In the genomic region with DNA sequence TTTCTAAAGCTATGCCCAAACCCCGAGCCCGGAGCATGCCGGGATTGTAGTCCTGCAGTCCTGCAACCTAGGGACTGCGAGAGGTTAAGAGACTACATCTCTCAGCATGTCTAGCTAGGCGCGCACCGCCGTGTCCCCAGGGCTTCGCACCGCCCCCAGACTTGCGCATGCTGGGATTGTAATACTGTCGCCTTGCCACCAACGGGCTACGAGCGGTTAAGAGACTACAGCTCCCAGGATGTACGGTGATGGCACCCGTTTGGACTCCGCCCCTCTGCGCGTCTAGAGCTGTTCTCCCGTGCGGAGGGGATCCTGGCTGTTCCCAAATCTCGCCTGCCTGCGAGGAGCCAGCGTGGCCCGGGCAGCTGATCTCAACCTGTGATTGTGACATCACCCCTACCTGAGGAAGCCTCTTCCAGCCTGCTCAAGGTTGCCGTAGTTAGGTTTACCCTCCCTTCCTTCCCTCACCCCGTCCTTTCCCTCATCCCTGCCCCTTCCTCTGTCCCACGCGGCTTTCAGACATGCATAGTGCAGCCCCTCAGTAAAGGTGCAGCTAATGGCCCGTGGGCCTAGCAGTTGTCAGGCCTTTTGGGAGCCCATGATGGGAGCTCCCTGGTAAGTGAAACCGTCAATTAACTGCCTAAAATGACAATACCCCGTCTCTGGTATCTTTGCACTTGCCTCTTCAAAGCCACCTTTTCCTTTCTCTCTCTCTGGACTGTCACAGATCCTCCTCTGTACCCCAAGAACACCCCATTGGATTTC, we compare ENCODE assay signal across 8 cellular contexts. TPM values are rescaled to one million over a fixed set of nuclear protein-coding genes. Genes with fewer than 3 reads are reported as not detected.
A peak's percentile ranks its signal among the peaks of the same experiment; 100 is the strongest.
DNase-seq lines count a peak whose midpoint lies in the region; ATAC-seq, FAIRE-seq and TF ChIP-seq lines count a peak whose summit lies in the region.

No MANE protein-coding gene starts in this region.

- no peaks in the 10 kb centered on the region for H3K79me2 ChIP-seq in OCI-LY1 (ENCODE audit: insufficient read depth, low read length)

- CTCF ChIA-PET in CD4-positive, alpha-beta memory T cell (lab: Charles Lee; ENCODE audit: partially characterized antibody), result interaction anchor here (1.0 to 3.4 kb wide), 4 partner anchors 10 to 382 kb away, joined by 3 to 12 read pairs (median 5); partner anchors contain the start of gene ZNF107

- no peaks in the 10 kb centered on the region for H3K27me3 Mint-ChIP-seq in CD4-positive, alpha-beta memory T cell

- H3K4me3 ChIP-seq in CD4-positive, alpha-beta memory T cell (ENCODE audit: low read length in 2 of 2), result peak overlapping the region; percentile 95 to 97
- H3K4me3 ChIP-seq in OCI-LY1 (ENCODE audit: low read depth, low read length, poor library complexity, severe bottlenecking) (peak overlapping the region; percentile 93), pancreas (peak overlapping the region; percentile 31 to 62 (median 46)), thyroid gland (replicated peaks in 1 of 3) (peak overlapping the region in 2 of 3 donors; percentile 35 to 38)

- peak overlapping the region; percentile 63 for H2AFZ ChIP-seq in OCI-LY1 (ENCODE audit: low read length)

- H3K27ac Mint-ChIP-seq in CD4-positive, alpha-beta memory T cell, result peak overlapping the region; percentile 94 to 99 (median 97)

- peak; percentile 91 to 97 (median 94) for DNase-seq in CD4-positive, alpha-beta memory T cell
- peak; percentile 88 to 89 for DNase-seq in activated T-helper 1 cell treated with anti-CD3 and anti-CD28 coated beads, Interleukin-2, amount 50 U/mL, for 16 hours (ENCODE audit: low read depth in 1 of 2, low spot score in 1 of 2)
- DNase-seq in fibroblast of peridontal ligament (ENCODE audit: extremely low read depth), result peak; percentile 81
- peak; percentile 89 to 96 (median 95) for DNase-seq in pancreas
- DNase-seq in thyroid gland, result peak; percentile 97

- peaks cover 10 to 29% (median 16%) of the 10 kb centered on the region in 4 donors for H3K4me1 Mint-ChIP-seq in CD4-positive, alpha-beta memory T cell

- TF ChIP-seq CTCF in OCI-LY1 (IDR thresholded peaks at IDR 0.05; ENCODE audit: low read length) (no peak), pancreas (IDR thresholded peaks at IDR 0.05) (peak in 1 of 4 donors; percentile 6), thyroid gland (IDR thresholded peaks at IDR 0.05) (peak in 3 of 6 experiments; percentile 36 to 49 (median 46))

- peak overlapping the region; percentile 92 for H3K4me2 ChIP-seq in OCI-LY1 (ENCODE audit: low read length)

- intact Hi-C loops in CD4-positive, alpha-beta memory T cell (cut with micrococcal nuclease), result loop anchor here (1.0 to 10.0 kb wide), 7 partner anchors 256 to 1667 kb away; partner anchors contain the start of genes ERV3-1, ZNF107, ZNF138 and ZNF273
- intact Hi-C loops in pancreas (cut with DNase I) (no loop called here), thyroid gland (cut with DNase I) (no loop called here)

- 2% methylated on average over 33 of the region's 33 CpGs for WGBS in pancreas, 2 donors
- WGBS in thyroid gland, 2 donors, result 5 to 7% methylated on average over 15 to 27 of the region's 33 CpGs

- no peak for FAIRE-seq in pancreas (lab: Jason Lieb, UNC)

- TF ChIP-seq POLR2A in thyroid gland (IDR thresholded peaks at IDR 0.05), result peak in 1 of 2 donors; percentile 73

- H3K36me3 ChIP-seq in CD4-positive, alpha-beta memory T cell (ENCODE audit: insufficient read depth, low read length), result no peaks in the 10 kb centered on the region
- H3K36me3 ChIP-seq in OCI-LY1 (ENCODE audit: insufficient read depth, low read length) (peaks cover 10% of the 10 kb centered on the region), pancreas (no peaks in the 10 kb centered on the region), thyroid gland (no peaks in the 10 kb centered on the region)

- no peaks in the 10 kb centered on the region for H3F3A ChIP-seq in OCI-LY1 (ENCODE audit: insufficient read depth, low read length)

- peaks cover 0 to 6% of the 10 kb centered on the region in 2 donors for H3K36me3 Mint-ChIP-seq in CD4-positive, alpha-beta memory T cell

- H3K9ac ChIP-seq in OCI-LY1 (ENCODE audit: low read length), result peak overlapping the region; percentile 93

- H4K20me1 ChIP-seq in OCI-LY1 (ENCODE audit: insufficient read depth, low read length), result no peaks in the 10 kb centered on the region

- peak overlapping the region; percentile 71 for H3K27ac ChIP-seq in CD4-positive, alpha-beta memory T cell (ENCODE audit: low read depth, low read length)
- H3K27ac ChIP-seq in OCI-LY1 (ENCODE audit: low read depth, low read length, poor library complexity, severe bottlenecking), result peak overlapping the region; percentile 84
- H3K27ac ChIP-seq in pancreas, result peak overlapping the region; percentile 24 to 81 (median 67)
- peak overlapping the region; percentile 89 to 91 (median 90) for H3K27ac ChIP-seq in thyroid gland

- H3K4me3 Mint-ChIP-seq in CD4-positive, alpha-beta memory T cell, result peak overlapping the region; percentile 92 to 100 (median 96)

- ATAC-seq in GM19351 (IDR thresholded peaks at IDR 0.05; ENCODE audit: unreplicated experiment) (peak; percentile 96), HG03565 (IDR thresholded peaks at IDR 0.05; ENCODE audit: unreplicated experiment) (peak; percentile 98), pancreas (peak; percentile 96 to 98 (median 97))

- peaks cover 0 to 3% (median 0%) of the 10 kb centered on the region in 8 donors for H3K9me3 Mint-ChIP-seq in CD4-positive, alpha-beta memory T cell

- POLR2A ChIA-PET in CD4-positive, alpha-beta memory T cell (lab: Charles Lee; ENCODE audit: partially characterized antibody), result interaction anchor here (0.5 to 1.7 kb wide), 14 partner anchors 8 to 730 kb away, joined by 3 to 24 read pairs (median 6); partner anchors contain the start of genes ERV3-1, ZNF107, ZNF138 and ZNF273

- no peaks in the 10 kb centered on the region for H3K27me3 ChIP-seq in CD4-positive, alpha-beta memory T cell (ENCODE audit: insufficient read depth, low read length)
- no peaks in the 10 kb centered on the region for H3K27me3 ChIP-seq in OCI-LY1 (ENCODE audit: insufficient read depth, low read length)
- H3K27me3 ChIP-seq in pancreas, result no peaks in the 10 kb centered on the region
- H3K27me3 ChIP-seq in thyroid gland, result no peaks in the 10 kb centered on the region

- H3K4me1 ChIP-seq in CD4-positive, alpha-beta memory T cell (ENCODE audit: insufficient read depth, low read length), result peaks cover 13% of the 10 kb centered on the region
- H3K4me1 ChIP-seq in OCI-LY1 (ENCODE audit: insufficient read depth, low read length, severe bottlenecking) (peaks cover 42% of the 10 kb centered on the region), pancreas (no peaks in the 10 kb centered on the region), thyroid gland (peaks cover 0 to 10% of the 10 kb centered on the region in 2 donors)

- H3K9me2 ChIP-seq in OCI-LY1 (ENCODE audit: low read depth, low read length), result no peaks in the 10 kb centered on the region

- no peaks in the 10 kb centered on the region for H3K9me3 ChIP-seq in CD4-positive, alpha-beta memory T cell (ENCODE audit: control insufficient read depth in 1 of 2, low read length in 2 of 2)
- H3K9me3 ChIP-seq in OCI-LY1 (ENCODE audit: low read length) (0 out of 2 replicates have a peak, but pooled peaks cover 3% of the 10 kb centered on the region), pancreas (no peaks in the 10 kb centered on the region), thyroid gland (no peaks in the 10 kb centered on the region)

RNA-seq across cellular contexts. Expression of gene ZNF736, which starts 6.3 kb away (rescaled TPM):
- 10 to 100 TPM; 43.6 to 48.2 TPM for total RNA-seq in CD4-positive, alpha-beta memory T cell
- 1 to 10 TPM in 1 of 2 donors, under 1 TPM in 1; 0.32 to 4.3 TPM for polyA plus RNA-seq in CD4-positive, alpha-beta memory T cell
- total RNA-seq in pancreas (10 to 100 TPM in 1 of 6 donors, 1 to 10 TPM in 5; 3.3 to 16.0 (median 7.2) TPM), thyroid gland (10 to 100 TPM; 14.4 to 38.2 (median 25.8) TPM)
- 1 to 10 TPM; 3.3 to 5.5 TPM for polyA plus RNA-seq in pancreas

Comparison
In these comparisons a context has a peak if more than half of its experiments do, and no peak if none do; other contexts are left out.
1. Peak in every context shown above with its lines: DNase-seq, ATAC-seq, H3K4me3 ChIP-seq and H3K27ac ChIP-seq.
2. H3K4me3 ChIP-seq: peak in every context shown above with its lines; median percentile 96 in CD4-positive, alpha-beta memory T cell; 93 in OCI-LY1; 46 in pancreas; 36 in thyroid gland.